Comparison of ENCODE assay signal across 16 cellular contexts in the genomic region with DNA sequence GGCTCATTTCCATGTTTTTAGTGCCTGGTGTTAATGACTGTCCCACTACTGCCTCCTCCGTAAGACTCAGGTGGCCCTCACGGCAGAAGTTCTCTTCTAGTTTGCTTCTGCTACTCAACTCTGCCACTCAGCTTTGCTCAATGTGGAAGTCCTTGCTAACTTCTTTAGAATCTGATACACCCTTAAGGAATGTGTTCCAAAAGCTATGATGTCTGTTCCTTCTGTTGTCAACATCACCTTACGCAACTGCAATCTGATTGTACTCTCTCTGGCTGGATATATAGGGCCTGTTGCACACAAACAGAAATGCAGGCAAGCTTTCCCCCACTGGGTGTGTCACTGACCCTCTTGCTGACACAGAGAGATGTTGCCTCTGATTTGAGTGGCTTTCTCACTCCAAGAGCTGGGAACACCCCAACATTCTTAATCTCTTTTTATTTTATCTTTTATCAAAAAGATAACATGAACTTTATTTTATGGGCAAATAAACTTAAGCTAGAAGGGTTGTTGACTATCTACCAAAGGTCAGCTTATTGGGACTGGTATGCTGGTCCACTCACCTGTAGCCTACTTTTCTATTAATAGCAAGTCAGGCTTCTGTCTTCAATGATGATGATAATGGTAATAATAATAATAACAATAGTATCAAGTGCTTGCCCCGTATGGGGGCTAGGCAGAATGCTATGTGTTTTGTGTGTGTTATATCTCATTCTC. TPM values are rescaled to one million over a fixed set of nuclear protein-coding genes. Genes with fewer than 3 reads are reported as not detected.
A peak's percentile ranks its signal among the peaks of the same experiment; 100 is the strongest.
DNase-seq lines count a peak whose midpoint lies in the region; ATAC-seq and TF ChIP-seq lines count a peak whose summit lies in the region.
"Had no signal": no experiment of that assay in that cellular context is flagged by ENCODE, and none has a peak within 500 bp of the region (broad histone marks: within the 10 kb centered on the region; RNA-seq: fewer than 3 reads in every experiment).

No MANE protein-coding gene starts in this region.

- no peak overlapping the region for H3K4me3 Mint-ChIP-seq in activated CD8-positive, alpha-beta memory T cell treated with anti-CD3 and anti-CD28 coated beads, Interleukin-2, amount 10 ng/mL, durations not matched to agents 7 days and 5 days
- H3K4me3 Mint-ChIP-seq: activated CD8-positive, alpha-beta T cell treated with anti-CD3 and anti-CD28 coated beads for 36 hours; activated naive CD4-positive, alpha-beta T cell treated with anti-CD3 and anti-CD28 coated beads, Interleukin-2, amount 10 ng/mL, durations not matched to agents 7 days and 5 days; CD4-positive, alpha-beta T cell had no signal

- peaks cover 11% of the 10 kb centered on the region for H3K27me3 Mint-ChIP-seq in activated CD8-positive, alpha-beta memory T cell treated with anti-CD3 and anti-CD28 coated beads, Interleukin-2, amount 10 ng/mL, durations not matched to agents 7 days and 5 days

- no peaks in the 10 kb centered on the region for H3K36me3 Mint-ChIP-seq in activated CD8-positive, alpha-beta memory T cell treated with anti-CD3 and anti-CD28 coated beads, Interleukin-2, amount 10 ng/mL, durations not matched to agents 7 days and 5 days
- H3K36me3 Mint-ChIP-seq: activated naive CD4-positive, alpha-beta T cell treated with anti-CD3 and anti-CD28 coated beads, Interleukin-2, amount 10 ng/mL, durations not matched to agents 7 days and 5 days had no signal

- H3K4me3 ChIP-seq in LNCaP clone FGC (ENCODE audit: low read depth, low read length), result no peak overlapping the region
- H3K4me3 ChIP-seq in epithelial cell of esophagus (ENCODE audit: low read length), result no peak overlapping the region

- TF ChIP-seq CTCF in LNCaP clone FGC (IDR thresholded peaks at IDR 0.05; ENCODE audit: control insufficient read depth, extremely low read depth, insufficient read depth) (no peak), epithelial cell of esophagus (IDR thresholded peaks at IDR 0.05; ENCODE audit: insufficient read depth, low read depth, low read length, missing control alignments) (no peak)

- CTCF ChIA-PET in activated CD8-positive, alpha-beta memory T cell treated with anti-CD3 and anti-CD28 coated beads, Interleukin-2, amount 10 ng/mL, durations not matched to agents 7 days and 5 days (lab: Charles Lee), result no interaction called here

- DNase-seq in LNCaP clone FGC (ENCODE audit: low read depth) (peak; percentile 40), epithelial cell of esophagus (ENCODE audit: low read depth) (peak; percentile 66), kidney glomerular epithelial cell (lab: John Stamatoyannopoulos, UW) (peak; percentile 34), stromal cell of bone marrow (ENCODE audit: low read depth) (peak; percentile 27)
- no peak for DNase-seq in activated CD4-positive, alpha-beta T cell treated with anti-CD3 and anti-CD28 coated beads for 4 hours
- DNase-seq in activated CD8-positive, alpha-beta memory T cell treated with anti-CD3 and anti-CD28 coated beads, Interleukin-2, amount 10 ng/mL, durations not matched to agents 7 days and 5 days, result no peak
- DNase-seq: activated CD8-positive, alpha-beta T cell treated with anti-CD3 and anti-CD28 coated beads for 36 hours; activated naive CD4-positive, alpha-beta T cell treated with anti-CD3 and anti-CD28 coated beads, Interleukin-2, amount 10 ng/mL, durations not matched to agents 7 days and 5 days; CD4-positive, alpha-beta T cell; KBM-7; occipital lobe; stimulated activated naive CD4-positive, alpha-beta T cell treated with Interleukin-2 at 50 U/mL for 16 hours had no signal

- H3K4me1 Mint-ChIP-seq in activated CD8-positive, alpha-beta memory T cell treated with anti-CD3 and anti-CD28 coated beads, Interleukin-2, amount 10 ng/mL, durations not matched to agents 7 days and 5 days, result no peaks in the 10 kb centered on the region
- H3K4me1 Mint-ChIP-seq: activated naive CD4-positive, alpha-beta T cell treated with anti-CD3 and anti-CD28 coated beads, Interleukin-2, amount 10 ng/mL, durations not matched to agents 7 days and 5 days had no signal

- ATAC-seq in HG03097 (IDR thresholded peaks at IDR 0.05; ENCODE audit: low FRiP score, unreplicated experiment) (no peak), HG03025 (IDR thresholded peaks at IDR 0.05; ENCODE audit: low FRiP score, unreplicated experiment) (no peak)
- no peak for ATAC-seq in activated CD8-positive, alpha-beta memory T cell treated with anti-CD3 and anti-CD28 coated beads, Interleukin-2, amount 10 ng/mL, durations not matched to agents 7 days and 5 days
- ATAC-seq: activated CD8-positive, alpha-beta T cell treated with anti-CD3 and anti-CD28 coated beads for 36 hours had no signal

- no peak overlapping the region for H3K27ac Mint-ChIP-seq in activated CD8-positive, alpha-beta memory T cell treated with anti-CD3 and anti-CD28 coated beads, Interleukin-2, amount 10 ng/mL, durations not matched to agents 7 days and 5 days
- H3K27ac Mint-ChIP-seq: activated CD8-positive, alpha-beta T cell treated with anti-CD3 and anti-CD28 coated beads for 36 hours; activated naive CD4-positive, alpha-beta T cell treated with anti-CD3 and anti-CD28 coated beads, Interleukin-2, amount 10 ng/mL, durations not matched to agents 7 days and 5 days; CD4-positive, alpha-beta T cell had no signal

- no peaks in the 10 kb centered on the region for H3K9me3 Mint-ChIP-seq in activated CD8-positive, alpha-beta memory T cell treated with anti-CD3 and anti-CD28 coated beads, Interleukin-2, amount 10 ng/mL, durations not matched to agents 7 days and 5 days (ENCODE audit: low read depth)
- H3K9me3 Mint-ChIP-seq: activated naive CD4-positive, alpha-beta T cell treated with anti-CD3 and anti-CD28 coated beads, Interleukin-2, amount 10 ng/mL, durations not matched to agents 7 days and 5 days had no signal

RNA-seq across cellular contexts. Expression of a gene that starts 25.2 kb away (rescaled TPM):
- not detected for total RNA-seq in activated CD8-positive, alpha-beta memory T cell treated with anti-CD3 and anti-CD28 coated beads, Interleukin-2, amount 10 ng/mL, durations not matched to agents 7 days and 5 days
- total RNA-seq: activated CD8-positive, alpha-beta T cell treated with anti-CD3 and anti-CD28 coated beads for 36 hours; CD4-positive, alpha-beta T cell; lung microvascular endothelial cell; occipital lobe; T-helper 2 cell treated with Interferon-gamma antibody and Interleukin-4, amounts not matched to agents 100 ng/mL and 5 ng/mL, for 36 hours had no signal

Comparison
In these comparisons a context has a peak if more than half of its experiments do, and no peak if none do; other contexts are left out.
1. DNase-seq: peak in LNCaP clone FGC (single experiment), epithelial cell of esophagus (single experiment), kidney glomerular epithelial cell (single experiment) and stromal cell of bone marrow (single experiment); none in activated CD4-positive, alpha-beta T cell treated with anti-CD3 and anti-CD28 coated beads for 4 hours (0 of 2) and activated CD8-positive, alpha-beta memory T cell treated with anti-CD3 and anti-CD28 coated beads, Interleukin-2, amount 10 ng/mL, durations not matched to agents 7 days and 5 days (single experiment).